19 cellular contexts compared by ENCODE assay signal in genomic region chr4:15769202-15769601, GRCh38. TPM values are rescaled to one million over a fixed set of nuclear protein-coding genes. Genes with fewer than 3 reads are reported as not detected.
"Had no signal": no experiment of that assay in that cellular context is flagged by ENCODE, and none has a peak within 500 bp of the region (broad histone marks: within the 10 kb centered on the region; RNA-seq: fewer than 3 reads in every experiment).

No MANE protein-coding gene starts in this region.

- H2AFZ ChIP-seq: parathyroid adenoma had no signal

- H3K27ac ChIP-seq: dorsolateral prefrontal cortex, parathyroid adenoma, thoracic aorta had no signal

- H3K9me3 Mint-ChIP-seq: type B pancreatic cell had no signal

- ATAC-seq: effector memory CD8-positive, alpha-beta T cell; esophagus mucosa; left ventricle myocardium superior; right cardiac atrium had no signal

- H3K27ac Mint-ChIP-seq: effector memory CD8-positive, alpha-beta T cell; type B pancreatic cell had no signal

- H3K79me2 ChIP-seq: parathyroid adenoma had no signal

- H3K4me3 Mint-ChIP-seq: effector memory CD8-positive, alpha-beta T cell; type B pancreatic cell had no signal

- H3K4me1 ChIP-seq: parathyroid adenoma had no signal

- DNase-seq: activated CD4-positive, alpha-beta T cell treated with anti-CD3 and anti-CD28 coated beads for 1 hour; activated CD8-positive, alpha-beta memory T cell treated with anti-CD3 and anti-CD28 coated beads, Interleukin-2, amount 50 U/mL, for 48 hours; activated effector memory CD4-positive, alpha-beta T cell treated with anti-CD3 and anti-CD28 coated beads, Interleukin-2, amount 50 U/mL, for 16 hours; activated naive CD4-positive, alpha-beta T cell treated with anti-CD3 and anti-CD28 coated beads, Interleukin-2, amount 50 U/mL, for 16 hours; activated T-cell treated with anti-CD3 and anti-CD28 coated beads, Interleukin-2, amount 50 U/mL, for 48 hours; central memory CD4-positive, alpha-beta T cell; dorsolateral prefrontal cortex; effector memory CD8-positive, alpha-beta T cell; foreskin melanocyte; kidney glomerular epithelial cell; left ventricle myocardium superior; mammary epithelial cell; right cardiac atrium; stimulated activated CD4-positive, alpha-beta T cell treated with anti-CD3 and anti-CD28 coated beads, Interleukin-4, amount 100 ng/mL, for 24 hours; stimulated activated naive CD4-positive, alpha-beta T cell treated with Interleukin-2 at 50 U/mL for 16 hours had no signal

- H3K36me3 Mint-ChIP-seq: type B pancreatic cell had no signal

- H3K27me3 ChIP-seq: dorsolateral prefrontal cortex had no signal

- H3K9ac ChIP-seq: parathyroid adenoma had no signal

- H3K36me3 ChIP-seq: thoracic aorta had no signal

- H3K9me3 ChIP-seq: thoracic aorta had no signal

- H3K4me3 ChIP-seq: dorsolateral prefrontal cortex, thoracic aorta had no signal

RNA-seq across cellular contexts. Expression of gene CD38, which starts 8.9 kb away (rescaled TPM):
- total RNA-seq: mammary epithelial cell had no signal
